Comparison of ENCODE assay signal across 19 cellular contexts in the genomic region with DNA sequence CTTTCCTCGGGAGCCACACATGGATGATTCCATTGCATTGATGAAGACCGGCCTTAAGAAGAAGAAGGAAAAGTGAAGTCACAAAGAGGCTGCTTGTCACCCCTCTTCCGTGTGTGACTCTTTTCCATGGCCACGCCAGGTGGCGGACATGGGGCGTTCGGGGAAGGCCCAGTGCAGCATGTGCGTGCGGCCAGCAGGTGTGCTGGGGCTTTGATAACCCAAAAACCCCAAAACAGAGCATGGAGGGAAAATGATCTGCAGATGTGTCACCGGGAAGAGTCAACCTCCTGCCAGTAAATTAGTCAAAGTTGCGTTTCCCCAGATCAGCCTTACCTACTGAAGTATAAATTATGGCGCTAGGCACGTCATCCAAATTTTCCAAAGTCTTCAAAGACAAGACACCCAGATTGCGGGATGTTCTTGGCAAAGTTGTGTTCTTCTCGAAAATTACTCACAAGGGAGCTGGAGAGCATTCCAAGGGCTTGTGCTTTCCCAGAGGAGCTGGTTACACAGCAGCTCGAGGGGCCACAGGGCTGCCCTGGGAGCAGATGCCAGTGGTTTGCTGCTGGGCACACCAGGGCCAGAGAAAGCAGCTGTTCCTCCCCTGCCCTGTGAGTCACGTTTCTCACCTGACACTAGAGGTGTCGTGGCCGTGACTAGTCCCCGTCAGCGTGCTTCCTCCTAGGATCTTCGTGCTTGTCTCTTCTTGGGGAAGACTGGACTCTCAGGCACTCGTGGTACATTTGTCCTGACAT. TPM values are rescaled to one million over a fixed set of nuclear protein-coding genes. Genes with fewer than 3 reads are reported as not detected.
A peak's percentile ranks its signal among the peaks of the same experiment; 100 is the strongest.
DNase-seq lines count a peak whose midpoint lies in the region; ATAC-seq, FAIRE-seq and TF ChIP-seq lines count a peak whose summit lies in the region.
"Had no signal": no experiment of that assay in that cellular context is flagged by ENCODE, and none has a peak within 500 bp of the region (broad histone marks: within the 10 kb centered on the region; RNA-seq: fewer than 3 reads in every experiment).

No MANE protein-coding gene starts in this region.

- no peak overlapping the region for H4K91ac ChIP-seq in trophoblast cell (ENCODE audit: low read depth, low read length)

- H4K12ac ChIP-seq in trophoblast cell (ENCODE audit: low read depth, low read length) = no peak overlapping the region

- peak overlapping the region; percentile 49 for H3K14ac ChIP-seq in trophoblast cell (ENCODE audit: low read length)

- H2AK5ac ChIP-seq in trophoblast cell (ENCODE audit: low read length) = no peak overlapping the region

- no peak overlapping the region for H3K4me2 ChIP-seq in astrocyte (ENCODE audit: low read length)
- H3K4me2 ChIP-seq in trophoblast cell (ENCODE audit: low read length) = no peak overlapping the region

- no peak overlapping the region for H2BK5ac ChIP-seq in trophoblast cell (ENCODE audit: low read depth, low read length, poor library complexity)

- H3K23ac ChIP-seq in trophoblast cell (ENCODE audit: low read length) = no peak overlapping the region

- peaks cover 4% of the 10 kb centered on the region for H3K4me1 ChIP-seq in astrocyte (ENCODE audit: insufficient read depth, low read length)
- H3K4me1 ChIP-seq in foreskin keratinocyte = peaks cover 9% of the 10 kb centered on the region
- H3K4me1 ChIP-seq in trophoblast cell (ENCODE audit: control insufficient read depth in 1 of 2, insufficient read depth in 2 of 2, low read length in 2 of 2) = peaks cover 5 to 7% of the 10 kb centered on the region in 2 experiments

- no peak overlapping the region for H3K27ac ChIP-seq in astrocyte (ENCODE audit: low read depth, low read length)
- H3K27ac ChIP-seq in foreskin keratinocyte = peak overlapping the region; percentile 77
- no peak overlapping the region for H3K27ac ChIP-seq in trophoblast cell (ENCODE audit: low read depth, low read length)

- H3K27me3 Mint-ChIP-seq in astrocyte (ENCODE audit: low read depth, unreplicated experiment) = peaks cover 36% of the 10 kb centered on the region
- H3K27me3 Mint-ChIP-seq in activated CD4-positive, alpha-beta T cell treated with anti-CD3 and anti-CD28 coated beads, Interleukin-2, amount 10 ng/mL, durations not matched to agents 7 days and 5 days = no peaks in the 10 kb centered on the region
- H3K27me3 Mint-ChIP-seq: IgD-negative memory B cell had no signal

- no peak overlapping the region for H3K4me3 ChIP-seq in astrocyte (ENCODE audit: insufficient read depth, low read depth, low read length)
- no peak overlapping the region for H3K4me3 ChIP-seq in trophoblast cell (ENCODE audit: low read depth, low read length)

- H3K36me3 Mint-ChIP-seq in astrocyte (ENCODE audit: low read depth, unreplicated experiment) = no peaks in the 10 kb centered on the region
- H3K36me3 Mint-ChIP-seq in activated CD4-positive, alpha-beta T cell treated with anti-CD3 and anti-CD28 coated beads, Interleukin-2, amount 10 ng/mL, durations not matched to agents 7 days and 5 days (ENCODE audit: low read depth) = no peaks in the 10 kb centered on the region
- H3K36me3 Mint-ChIP-seq: CD14-positive monocyte; CD8-positive, alpha-beta T cell; IgD-negative memory B cell had no signal

- H3K9me3 ChIP-seq in astrocyte (ENCODE audit: insufficient read depth, low read depth, low read length) (peaks cover 3% of the 10 kb centered on the region), trophoblast cell (ENCODE audit: insufficient read depth, low read depth, low read length) (peaks cover 5% of the 10 kb centered on the region)

- no peaks in the 10 kb centered on the region for H4K20me1 ChIP-seq in astrocyte (ENCODE audit: insufficient read depth, low read length)

- POLR2A ChIA-PET in activated CD4-positive, alpha-beta T cell treated with anti-CD3 and anti-CD28 coated beads, Interleukin-2, amount 10 ng/mL, durations not matched to agents 7 days and 5 days (lab: Charles Lee) = no interaction called here

- peak overlapping the region; percentile 39 for H4K8ac ChIP-seq in trophoblast cell (ENCODE audit: low read depth, low read length)

- no peak for FAIRE-seq in astrocyte (lab: Jason Lieb, UNC)
- FAIRE-seq: D721Med, GM12892, H54 had no signal

- peak; percentile 1 for DNase-seq in LHCN-M2 (ENCODE audit: low read depth)
- DNase-seq in astrocyte (ENCODE audit: low read depth) = peak; percentile 76
- no peak for DNase-seq in foreskin keratinocyte
- peak; percentile 92 to 93 for DNase-seq in trophoblast cell
- no peak for DNase-seq in activated naive CD4-positive, alpha-beta T cell treated with Interleukin-2 at 50 U/mL for 16 hours
- DNase-seq in NCI-H226 = no peak
- DNase-seq in activated CD4-positive, alpha-beta T cell treated with anti-CD3 and anti-CD28 coated beads, Interleukin-2, amount 10 ng/mL, durations not matched to agents 7 days and 5 days = no peak
- no peak for DNase-seq in stimulated activated CD4-positive, alpha-beta T cell treated with anti-CD3 and anti-CD28 coated beads, Interleukin-2, amount 100 ng/mL, for 24 hours
- DNase-seq: COR-L47, DMS153, DMS79 treated with DMSO at 0.1 percent for 48 hours, GDM1 had no signal

- H3K27me3 ChIP-seq in astrocyte (ENCODE audit: insufficient read depth, low read length) (no peaks in the 10 kb centered on the region), foreskin keratinocyte (no peaks in the 10 kb centered on the region), trophoblast cell (ENCODE audit: insufficient read depth, low read length) (no peaks in the 10 kb centered on the region)

- H2BK120ac ChIP-seq in trophoblast cell (ENCODE audit: insufficient read depth, low read length, poor library complexity) = no peak overlapping the region

- CTCF ChIA-PET in activated CD4-positive, alpha-beta T cell treated with anti-CD3 and anti-CD28 coated beads, Interleukin-2, amount 10 ng/mL, durations not matched to agents 7 days and 5 days (lab: Charles Lee) = interaction anchor here (0.7 kb wide), 1 partner anchor 1512 kb away, joined by 3 read pairs; no protein-coding TSS in a partner anchor

- no peak overlapping the region for H3K18ac ChIP-seq in trophoblast cell (ENCODE audit: low read length)

- H3K79me1 ChIP-seq in trophoblast cell (ENCODE audit: low read length) = peaks cover 2% of the 10 kb centered on the region

- H3K9me3 Mint-ChIP-seq in astrocyte (ENCODE audit: unreplicated experiment) = no peaks in the 10 kb centered on the region
- peaks cover 7% of the 10 kb centered on the region for H3K9me3 Mint-ChIP-seq in activated CD4-positive, alpha-beta T cell treated with anti-CD3 and anti-CD28 coated beads, Interleukin-2, amount 10 ng/mL, durations not matched to agents 7 days and 5 days

- H3K4me3 Mint-ChIP-seq in astrocyte (ENCODE audit: unreplicated experiment) = no peak overlapping the region
- H3K4me3 Mint-ChIP-seq in activated CD4-positive, alpha-beta T cell treated with anti-CD3 and anti-CD28 coated beads, Interleukin-2, amount 10 ng/mL, durations not matched to agents 7 days and 5 days = no peak overlapping the region
- H3K4me3 Mint-ChIP-seq: CD14-positive monocyte; CD8-positive, alpha-beta T cell; IgD-negative memory B cell had no signal

- peaks cover 3% of the 10 kb centered on the region for H3K4me1 Mint-ChIP-seq in astrocyte (ENCODE audit: low read depth, unreplicated experiment)
- no peaks in the 10 kb centered on the region for H3K4me1 Mint-ChIP-seq in activated CD4-positive, alpha-beta T cell treated with anti-CD3 and anti-CD28 coated beads, Interleukin-2, amount 10 ng/mL, durations not matched to agents 7 days and 5 days
- H3K4me1 Mint-ChIP-seq: CD14-positive monocyte, IgD-negative memory B cell had no signal

- H3K9ac ChIP-seq in astrocyte (ENCODE audit: low read length) (no peak overlapping the region), trophoblast cell (ENCODE audit: low read length) (no peak overlapping the region)

- TF ChIP-seq CTCF in astrocyte (IDR thresholded peaks at IDR 0.05; ENCODE audit: insufficient read depth, low read depth, low read length) = no peak
- TF ChIP-seq CTCF in foreskin keratinocyte (conservative IDR thresholded peaks at IDR 0.05) = peak; percentile 6

- peak; percentile 72 for ATAC-seq in foreskin keratinocyte
- ATAC-seq: CD8-positive, alpha-beta T cell had no signal

- H3K27ac Mint-ChIP-seq in astrocyte (ENCODE audit: unreplicated experiment) = no peak overlapping the region
- no peak overlapping the region for H3K27ac Mint-ChIP-seq in activated CD4-positive, alpha-beta T cell treated with anti-CD3 and anti-CD28 coated beads, Interleukin-2, amount 10 ng/mL, durations not matched to agents 7 days and 5 days
- H3K27ac Mint-ChIP-seq: CD14-positive monocyte; CD8-positive, alpha-beta T cell; IgD-negative memory B cell had no signal

- no CpG with 5 or more reads among the region's 23 CpGs for WGBS in trophoblast cell (ENCODE audit: extremely low coverage, insufficient coverage, insufficient read length)

- H2AFZ ChIP-seq in astrocyte (ENCODE audit: low read depth, low read length) (no peak overlapping the region), trophoblast cell (ENCODE audit: insufficient read depth, low read length, poor library complexity) (peak overlapping the region; percentile 35)

- no peaks in the 10 kb centered on the region for H3K36me3 ChIP-seq in astrocyte (ENCODE audit: insufficient read depth, low read length)
- H3K36me3 ChIP-seq in trophoblast cell (ENCODE audit: control insufficient read depth in 1 of 2, insufficient read depth in 2 of 2, low read length in 2 of 2) = no peaks in the 10 kb centered on the region

- H3K4ac ChIP-seq in trophoblast cell (ENCODE audit: low read depth, low read length) = no peak overlapping the region

- H3K79me2 ChIP-seq in astrocyte (ENCODE audit: insufficient read depth, low read length) = no peaks in the 10 kb centered on the region
- no peaks in the 10 kb centered on the region for H3K79me2 ChIP-seq in trophoblast cell (ENCODE audit: control insufficient read depth, insufficient read depth, low read length, poor library complexity)

- peak overlapping the region; percentile 28 for H2BK12ac ChIP-seq in trophoblast cell (ENCODE audit: low read length)

RNA-seq across cellular contexts. Expression of a gene that starts 53.9 kb away (rescaled TPM):
- total RNA-seq in LHCN-M2 (2014; rRNA removed) (5.3 and 6.7 TPM in 2 replicates), astrocyte (6.7 and 7.0 TPM in 2 replicates), foreskin keratinocyte (18.2 and 19.5 TPM in 2 replicates)
- 2.0 TPM for polyA plus RNA-seq in LHCN-M2 (2012)
- 10.9 and 12.7 TPM in 2 replicates for polyA plus RNA-seq in foreskin keratinocyte
- polyA plus RNA-seq in trophoblast cell (2013) = 10.2 and 10.7 TPM in 2 replicates
- total RNA-seq in activated CD4-positive, alpha-beta T cell treated with anti-CD3 and anti-CD28 coated beads, Interleukin-2, amount 10 ng/mL, durations not matched to agents 7 days and 5 days = not detected
- total RNA-seq: A673; CD8-positive, alpha-beta T cell had no signal
- polyA plus RNA-seq: CD14-positive monocyte, IgD-negative memory B cell had no signal

Comparison
In these comparisons a context has a peak if more than half of its experiments do, and no peak if none do; other contexts are left out.
1. DNase-seq: peak in LHCN-M2 (single experiment), astrocyte (single experiment) and trophoblast cell (2 of 2); none in foreskin keratinocyte (0 of 2), activated naive CD4-positive, alpha-beta T cell treated with Interleukin-2 at 50 U/mL for 16 hours (single experiment), NCI-H226 (single experiment), activated CD4-positive, alpha-beta T cell treated with anti-CD3 and anti-CD28 coated beads, Interleukin-2, amount 10 ng/mL, durations not matched to agents 7 days and 5 days (single experiment) and stimulated activated CD4-positive, alpha-beta T cell treated with anti-CD3 and anti-CD28 coated beads, Interleukin-2, amount 100 ng/mL, for 24 hours (0 of 2).